In the genomic region with DNA sequence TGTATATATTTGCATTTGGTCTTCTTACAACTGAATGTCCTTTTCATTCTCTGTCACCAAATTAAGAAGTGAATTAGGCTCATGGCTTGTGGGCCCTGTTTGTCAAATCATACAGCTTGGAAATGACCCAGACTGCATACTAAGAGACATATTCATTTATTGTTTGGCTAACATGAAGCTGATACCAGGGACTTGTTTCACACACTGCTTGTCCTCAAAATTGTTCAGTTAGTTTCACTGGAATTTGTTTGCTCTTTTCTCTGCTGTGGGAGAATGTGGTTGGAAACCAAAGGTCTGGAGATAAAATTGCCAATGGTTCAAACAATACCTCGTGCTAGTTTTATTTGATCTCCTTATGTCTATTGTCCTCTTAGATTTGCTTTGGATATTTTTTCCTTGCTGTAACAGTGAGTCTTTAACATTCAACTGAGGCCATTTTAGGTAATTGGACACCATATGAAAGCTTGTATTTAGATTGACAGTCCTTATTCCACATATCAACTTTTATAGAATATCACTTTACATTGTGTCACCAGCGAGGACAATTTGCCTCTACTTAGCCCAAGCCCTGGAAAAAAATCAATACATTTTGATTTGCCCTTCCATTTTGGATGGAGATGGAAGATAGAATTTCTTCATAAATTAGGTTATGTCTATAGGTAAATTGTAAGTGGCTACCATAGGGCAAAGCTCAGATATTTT, we compare ENCODE assay signal across 1 cellular context.
TF ChIP-seq lines count a peak whose summit lies in the region.

No MANE protein-coding gene starts in this region.

TF ChIP-seq in IMR-90, 13 proteins besides CTCF, POLR2A, EP300 and RAD21 (continued from another document):
- no peak for TF ChIP-seq MAZ (IDR thresholded peaks at IDR 0.05; ENCODE audit: borderline replicate concordance, low read depth, low read length)
- no peak for TF ChIP-seq BHLHE40 (IDR thresholded peaks at IDR 0.05; ENCODE audit: low read depth, low read length)
- TF ChIP-seq MXI1 (IDR thresholded peaks at IDR 0.05; ENCODE audit: borderline replicate concordance, low read depth, low read length), result no peak
- no peak for TF ChIP-seq SMC3 (IDR thresholded peaks at IDR 0.05; ENCODE audit: low read depth, low read length)
- no peak for TF ChIP-seq NFE2L2 (IDR thresholded peaks at IDR 0.05; ENCODE audit: low read depth, low read length)
- no peak for TF ChIP-seq CHD1 (IDR thresholded peaks at IDR 0.05; ENCODE audit: low read depth, low read length)
- no peak for TF ChIP-seq ELK1 (IDR thresholded peaks at IDR 0.05; ENCODE audit: borderline replicate concordance, low read depth, low read length)
- no peak for TF ChIP-seq RCOR1 (IDR thresholded peaks at IDR 0.05; ENCODE audit: insufficient replicate concordance, low read length)
